ENCODE assay signal across 8 cellular contexts in genomic region chr19:50432221-50432626, GRCh38. TPM values are rescaled to one million over a fixed set of nuclear protein-coding genes. Genes with fewer than 3 reads are reported as not detected.
DNase-seq lines count a peak whose midpoint lies in the region; ATAC-seq and TF ChIP-seq lines count a peak whose summit lies in the region.

No MANE protein-coding gene starts in this region.

- H3K9me3 ChIP-seq in sigmoid colon: no peaks in the 10 kb centered on the region

- no peak for ATAC-seq in HG02840 (IDR thresholded peaks at IDR 0.05; ENCODE audit: low FRiP score, unreplicated experiment)
- ATAC-seq in HG03565 (IDR thresholded peaks at IDR 0.05; ENCODE audit: unreplicated experiment): no peak

- no peak for TF ChIP-seq CTCF in fibroblast of the aortic adventitia (IDR thresholded peaks at IDR 0.05; ENCODE audit: insufficient read depth, low read length)
- TF ChIP-seq CTCF in sigmoid colon (IDR thresholded peaks at IDR 0.05): no peak

- H3K27me3 ChIP-seq in sigmoid colon: peaks cover 12 to 61% (median 61%) of the 10 kb centered on the region in 3 donors

- intact Hi-C loops in sigmoid colon (cut with DNase I): loop anchor here (5.0 kb wide), 1 partner anchor 50 kb away; the partner anchor contains the start of gene POLD1

- peak overlapping the region in 3 of 4 donors; percentile 34 to 66 (median 47) for H3K27ac ChIP-seq in sigmoid colon

- TF ChIP-seq EP300 in sigmoid colon (IDR thresholded peaks at IDR 0.05): no peak

- WGBS in sigmoid colon, 2 donors: 1% methylated on average over 27 of the region's 27 CpGs

- no peaks in the 10 kb centered on the region for H3K36me3 ChIP-seq in sigmoid colon

- H3K4me3 ChIP-seq in fibroblast of the aortic adventitia (ENCODE audit: low read depth, low read length) (peak overlapping the region; percentile 69), sigmoid colon (peak overlapping the region; percentile 31 to 63 (median 55))

- no peak for TF ChIP-seq POLR2A in sigmoid colon (IDR thresholded peaks at IDR 0.05)

- peak; percentile 49 for DNase-seq in NCI-H748 (lab: John Stamatoyannopoulos, UW; ENCODE audit: unreplicated experiment)
- DNase-seq in NCI-H748 treated with DMSO at 0.1 percent for 48 hours (lab: John Stamatoyannopoulos, UW): no peak
- peak; percentile 79 for DNase-seq in RPMI8226
- DNase-seq in fibroblast of the aortic adventitia (ENCODE audit: low read depth): no peak
- no peak for DNase-seq in sigmoid colon
- DNase-seq in SIG-M5 treated with dmso at 0.1 percent for 504 hours (lab: John Stamatoyannopoulos, UW; ENCODE audit: unreplicated experiment): no peak

- peaks cover 0 to 26% (median 18%) of the 10 kb centered on the region in 4 donors for H3K4me1 ChIP-seq in sigmoid colon

RNA-seq across cellular contexts. Expression of gene MYBPC2, which starts 0.5 kb away (rescaled TPM):
- total RNA-seq in fibroblast of the aortic adventitia (ENCODE audit: low replicate concordance) (not detected in 2 replicates), sigmoid colon (not detected)
- polyA plus RNA-seq in sigmoid colon: under 1 TPM in 1 of 3 donors, not detected in 2; 0.95 TPM

RNA-seq across cellular contexts. Expression of gene SPIB, which starts 13.5 kb away (rescaled TPM):
- total RNA-seq in fibroblast of the aortic adventitia (ENCODE audit: low replicate concordance) (not detected in 2 replicates), sigmoid colon (1 to 10 TPM in 1 of 4 donors, not detected in 3; 3.0 TPM)
- polyA plus RNA-seq in sigmoid colon: 10 to 100 TPM; 22.8 to 58.1 (median 44.6) TPM

RNA-seq across cellular contexts. Expression of gene EMC10, which starts 44.1 kb away (rescaled TPM):
- total RNA-seq in fibroblast of the aortic adventitia (ENCODE audit: low replicate concordance) (22.8 and 35.2 TPM in 2 replicates), sigmoid colon (10 to 100 TPM; 38.5 to 48.5 (median 42.3) TPM)
- 100 to 1,000 TPM in 1 of 3 donors, 10 to 100 TPM in 2; 34.2 to 140 (median 41.8) TPM for polyA plus RNA-seq in sigmoid colon

RNA-seq across cellular contexts. Expression of gene GARIN5A, which starts 44.4 kb away (rescaled TPM):
- not detected in 2 replicates for total RNA-seq in fibroblast of the aortic adventitia (ENCODE audit: low replicate concordance)
- 1 to 10 TPM in 2 of 4 donors, under 1 TPM in 1, not detected in 1; 0.36 to 7.1 (median 1.2) TPM for total RNA-seq in sigmoid colon
- polyA plus RNA-seq in sigmoid colon: 1 to 10 TPM in 2 of 3 donors, not detected in 1; 1.6 to 2.8 TPM

RNA-seq across cellular contexts. Expression of gene POLD1, which starts 48.1 kb away (rescaled TPM):
- total RNA-seq in fibroblast of the aortic adventitia (ENCODE audit: low replicate concordance) (8.8 and 29.3 TPM in 2 replicates), sigmoid colon (10 to 100 TPM in 3 of 4 donors, 1 to 10 TPM in 1; 9.6 to 20.5 (median 10.0) TPM)
- 10 to 100 TPM; 10.8 to 44.2 (median 19.0) TPM for polyA plus RNA-seq in sigmoid colon

Comparison
In these comparisons a context has a peak if more than half of its experiments do, and no peak if none do; other contexts are left out.
1. DNase-seq: peak in NCI-H748 (single experiment) and RPMI8226 (single experiment); none in NCI-H748 treated with DMSO at 0.1 percent for 48 hours (single experiment), fibroblast of the aortic adventitia (single experiment), sigmoid colon (single experiment) and SIG-M5 treated with dmso at 0.1 percent for 504 hours (single experiment).